In genomic region chr10:59891349-59891748, GRCh38 we compare ENCODE assay signal across 16 cellular contexts. TPM values are rescaled to one million over a fixed set of nuclear protein-coding genes. Genes with fewer than 3 reads are reported as not detected.
DNase-seq lines count a peak whose midpoint lies in the region; ATAC-seq and TF ChIP-seq lines count a peak whose summit lies in the region.
"Had no signal": no experiment of that assay in that cellular context is flagged by ENCODE, and none has a peak within 500 bp of the region (broad histone marks: within the 10 kb centered on the region; RNA-seq: fewer than 3 reads in every experiment).

No MANE protein-coding gene starts in this region.

- H3K9me2 ChIP-seq in GM23338 (ENCODE audit: insufficient read depth): no peaks in the 10 kb centered on the region

- no peak overlapping the region for H2BK15ac ChIP-seq in mesendoderm (replicated peaks; ENCODE audit: low read depth)

- H3K23ac ChIP-seq in mesendoderm (ENCODE audit: low read length): no peak overlapping the region

- no peak overlapping the region for H3K27ac ChIP-seq in GM23338 (ENCODE audit: low read depth)
- H3K27ac ChIP-seq in mesendoderm (ENCODE audit: low read depth, low read length): no peak overlapping the region
- H3K27ac ChIP-seq: left lung, SJSA1 had no signal

- no peak overlapping the region for H2BK120ac ChIP-seq in mesendoderm (ENCODE audit: low read depth, low read length)

- H3K79me2 ChIP-seq in GM23338 (replicated peaks; ENCODE audit: insufficient read depth): peaks cover 100% of the 10 kb centered on the region
- peaks cover 75% of the 10 kb centered on the region for H3K79me2 ChIP-seq in mesendoderm (ENCODE audit: control insufficient read depth, insufficient read depth, low read length)

- H3K36me3 ChIP-seq in GM23338 (ENCODE audit: insufficient read depth) (no peaks in the 10 kb centered on the region), mesendoderm (ENCODE audit: control insufficient read depth, insufficient read depth, low read length) (no peaks in the 10 kb centered on the region)
- H3K36me3 ChIP-seq: SJSA1, thyroid gland had no signal

- H3K27me3 ChIP-seq in GM23338 (ENCODE audit: insufficient read depth) (no peaks in the 10 kb centered on the region), mesendoderm (ENCODE audit: insufficient read depth, low read length, poor library complexity) (no peaks in the 10 kb centered on the region)
- H3K27me3 ChIP-seq: heart left ventricle, left lung, SJSA1, thyroid gland had no signal

- peak; percentile 67 for ATAC-seq in GM18909 (IDR thresholded peaks at IDR 0.05; ENCODE audit: poor library complexity, unreplicated experiment)
- ATAC-seq in GM23338: no peak
- peak; percentile 17 for ATAC-seq in memory B cell (ENCODE audit: low read depth)
- ATAC-seq: heart left ventricle, HepG2, left lung had no signal

- no peak overlapping the region for H3K9ac ChIP-seq in mesendoderm (ENCODE audit: low read length)

- no peak overlapping the region for H2AFZ ChIP-seq in GM23338

- H3K4me3 Mint-ChIP-seq in GM23338 (no peak overlapping the region), IgD-negative memory B cell (peak overlapping the region in 3 of 4 donors; percentile 70 to 88 (median 88)), memory B cell (peak overlapping the region; percentile 55)

- H2BK5ac ChIP-seq in mesendoderm (ENCODE audit: low read length): no peak overlapping the region

- no peak overlapping the region for H4K5ac ChIP-seq in mesendoderm (ENCODE audit: low read length)

- H3K27ac Mint-ChIP-seq in GM23338: 0 out of 2 replicates have a peak overlapping the region, but pooled peaks have one; percentile 11
- H3K27ac Mint-ChIP-seq in IgD-negative memory B cell: peak overlapping the region in 2 of 3 donors; percentile 65 to 75
- peak overlapping the region; percentile 88 for H3K27ac Mint-ChIP-seq in memory B cell

- peaks cover 62% of the 10 kb centered on the region for H3K4me1 ChIP-seq in GM23338 (ENCODE audit: insufficient read depth)
- H3K4me1 ChIP-seq in mesendoderm (ENCODE audit: control insufficient read depth, low read depth, low read length): peaks cover 6% of the 10 kb centered on the region
- H3K4me1 ChIP-seq: SJSA1 had no signal

- H4K8ac ChIP-seq in mesendoderm (ENCODE audit: low read depth, low read length): no peak overlapping the region

- no peak overlapping the region for H3K4ac ChIP-seq in mesendoderm (ENCODE audit: low read depth, low read length)

- H3K27me3 Mint-ChIP-seq in GM23338 (ENCODE audit: insufficient read depth, low read depth, poor library complexity): no peaks in the 10 kb centered on the region
- no peaks in the 10 kb centered on the region for H3K27me3 Mint-ChIP-seq in IgD-negative memory B cell
- no peaks in the 10 kb centered on the region for H3K27me3 Mint-ChIP-seq in memory B cell

- no peak overlapping the region for H2AK5ac ChIP-seq in mesendoderm (ENCODE audit: low read length)

- H3K9me3 Mint-ChIP-seq in GM23338 (no peaks in the 10 kb centered on the region), IgD-negative memory B cell (no peaks in the 10 kb centered on the region), memory B cell (no peaks in the 10 kb centered on the region)

- H4K20me1 ChIP-seq in GM23338 (replicated peaks; ENCODE audit: insufficient read depth): peaks cover 64% of the 10 kb centered on the region

- H3K56ac ChIP-seq in mesendoderm (ENCODE audit: low read length): no peak overlapping the region

- no peak overlapping the region for H3K4me3 ChIP-seq in GM23338
- H3K4me3 ChIP-seq in mesendoderm (ENCODE audit: low read length): no peak overlapping the region
- H3K4me3 ChIP-seq: heart left ventricle, left lung, SJSA1, thyroid gland had no signal

- no peak overlapping the region for H3K4me2 ChIP-seq in GM23338
- no peak overlapping the region for H3K4me2 ChIP-seq in mesendoderm (ENCODE audit: low read length)

- H3F3A ChIP-seq in GM23338 (replicated peaks; ENCODE audit: low read depth): no peaks in the 10 kb centered on the region

- peaks cover 28% of the 10 kb centered on the region for H3K79me1 ChIP-seq in mesendoderm (ENCODE audit: low read length)

- no CpG with 5 or more reads among the region's 3 CpGs for whole genome bisulfite sequencing in mesendoderm (ENCODE audit: extremely low coverage, insufficient coverage, low lambda C conversion rate)

- no peak for DNase-seq in GM23338 (ENCODE audit: low spot score)
- DNase-seq in memory B cell (ENCODE audit: low spot score in 2 of 2): no peak
- DNase-seq in activated gamma-delta T cell treated with Interleukin-2 at 50 U/mL for 16 hours: no peak
- no peak for DNase-seq in mesendoderm
- no peak for DNase-seq in COLO829 (ENCODE audit: low spot score)
- no peak for DNase-seq in NCI-H510A (lab: John Stamatoyannopoulos, UW)
- DNase-seq: activated T-cell treated with anti-CD3 and anti-CD28 coated beads for 4 hours, heart left ventricle, left lung, NCI-H1436, NCI-H748 treated with DMSO at 0.1 percent for 48 hours, thyroid gland had no signal

- H3K18ac ChIP-seq in mesendoderm (ENCODE audit: low read length): no peak overlapping the region

- H3K36me3 Mint-ChIP-seq in GM23338 (ENCODE audit: low read depth) (peaks cover 8% of the 10 kb centered on the region), IgD-negative memory B cell (peaks cover 7% of the 10 kb centered on the region), memory B cell (peaks cover 9% of the 10 kb centered on the region)

- TF ChIP-seq CTCF in GM23338 (conservative IDR thresholded peaks at IDR 0.05; ENCODE audit: low read depth in 2 of 2): no peak

- H3K4me1 Mint-ChIP-seq in GM23338: peaks cover 72% of the 10 kb centered on the region
- peaks cover 68 to 78% (median 74%) of the 10 kb centered on the region in 3 donors for H3K4me1 Mint-ChIP-seq in IgD-negative memory B cell
- peaks cover 65% of the 10 kb centered on the region for H3K4me1 Mint-ChIP-seq in memory B cell

TF ChIP-seq in GM23338, 12 proteins besides CTCF, POLR2A, EP300 and RAD21 (continues in another document):
- TF ChIP-seq JUNB (IDR thresholded peaks at IDR 0.05; ENCODE audit: unreplicated experiment) (no peak), ETS1 (IDR thresholded peaks at IDR 0.05) (no peak), CREB1 (CRISPR knock-in tag; IDR thresholded peaks at IDR 0.05; ENCODE audit: low read depth) (no peak)

RNA-seq across cellular contexts. Expression of gene CCDC6, which starts 15.0 kb away (rescaled TPM):
- total RNA-seq in GM23338 (2014; rRNA removed; shearing (Covaris generic)): 66.9 and 69.4 TPM in 2 replicates
- polyA plus RNA-seq in GM23338 (2016; fragmentation: Nextera tagmentation; extraction: Ambion mirVana): 32.1 and 32.5 TPM in 2 replicates
- polyA plus RNA-seq in IgD-negative memory B cell: 13.4 TPM
- polyA plus RNA-seq in mesendoderm (2013, experiment 1 of 2): 35.7 TPM
- 35.7 TPM for polyA plus RNA-seq in mesendoderm (2013, experiment 2 of 2)

Comparison
In these comparisons a context has a peak if more than half of its experiments do, and no peak if none do; other contexts are left out.
1. H3K27ac Mint-ChIP-seq: peak in every context shown above with its lines; median percentile 88 in memory B cell; 70 in IgD-negative memory B cell; 11 in GM23338.